In genomic region chr13:42017264-42017663, GRCh38 we compare ENCODE assay signal across 18 cellular contexts.
"Had no signal": no experiment of that assay in that cellular context is flagged by ENCODE, and none has a peak within 500 bp of the region (broad histone marks: within the 10 kb centered on the region; RNA-seq: fewer than 3 reads in every experiment).

No MANE protein-coding gene starts in this region.

- DNase-seq: colonic mucosa; dermis blood vessel endothelial cell; foreskin keratinocyte; kidney; left cardiac atrium; mammary epithelial cell; natural killer cell; nucleus accumbens; pancreas; retina; spleen; stimulated activated CD4-positive, alpha-beta T cell treated with anti-CD3 and anti-CD28 coated beads, Interleukin-15, amount 100 ng/mL, for 24 hours; stimulated activated CD4-positive, alpha-beta T cell treated with anti-CD3 and anti-CD28 coated beads, Interleukin-1b, Interleukin-23, amount 100 ng/mL, for 48 hours; stimulated activated CD4-positive, alpha-beta T cell treated with anti-CD3 and anti-CD28 coated beads, Interleukin-4, amount 100 ng/mL, for 24 hours; tibial artery; upper lobe of right lung had no signal

- ATAC-seq: foreskin keratinocyte; left cardiac atrium; natural killer cell; pancreas; sciatic nerve; stimulated activated memory B cell treated with anti-CD40 and anti-IgM and Interleukin-4, amounts not matched to agents 10 μg/mL and 1 μg/mL and 100 μg/mL, for 72 hours; upper lobe of right lung had no signal
